Comparison of ENCODE assay signal across 1 cellular context in the genomic region with DNA sequence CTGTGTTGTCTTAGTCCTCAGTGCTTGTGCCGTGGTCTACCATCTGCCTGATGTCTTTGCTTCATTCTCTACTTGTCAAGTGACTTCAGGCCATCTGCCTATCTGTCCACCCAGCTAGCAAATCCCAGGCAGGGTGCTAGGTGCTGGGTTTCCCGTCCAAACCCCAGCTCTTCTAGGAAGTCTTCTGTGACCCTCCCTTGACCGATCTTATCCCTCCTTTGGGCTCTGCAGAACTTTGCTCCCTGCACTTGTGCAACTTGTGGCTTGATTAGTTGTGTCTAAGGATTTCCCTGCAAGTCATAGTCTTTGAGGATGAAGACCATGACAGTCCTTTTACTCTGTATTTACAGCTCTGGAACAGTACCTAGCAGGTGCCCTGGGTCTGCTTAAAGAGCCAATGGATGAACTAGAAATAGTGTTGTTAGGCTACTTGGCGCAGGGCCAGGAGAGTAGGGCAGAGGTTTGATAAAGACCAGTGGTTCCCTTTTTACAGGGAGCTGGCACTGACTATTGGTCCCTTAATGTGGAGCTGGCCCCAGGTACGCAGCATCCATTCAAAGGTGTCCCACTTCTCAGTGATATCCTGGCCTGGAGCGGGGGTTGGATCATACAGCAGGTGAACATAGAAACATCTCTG.
A peak's percentile ranks its signal among the peaks of the same experiment; 100 is the strongest.
TF ChIP-seq lines count a peak whose summit lies in the region.

No MANE protein-coding gene starts in this region.

TF ChIP-seq in K562, 482 proteins besides CTCF, POLR2A, EP300 and RAD21 (continued from another document and continues in another):
- TF ChIP-seq, protein P1, sequence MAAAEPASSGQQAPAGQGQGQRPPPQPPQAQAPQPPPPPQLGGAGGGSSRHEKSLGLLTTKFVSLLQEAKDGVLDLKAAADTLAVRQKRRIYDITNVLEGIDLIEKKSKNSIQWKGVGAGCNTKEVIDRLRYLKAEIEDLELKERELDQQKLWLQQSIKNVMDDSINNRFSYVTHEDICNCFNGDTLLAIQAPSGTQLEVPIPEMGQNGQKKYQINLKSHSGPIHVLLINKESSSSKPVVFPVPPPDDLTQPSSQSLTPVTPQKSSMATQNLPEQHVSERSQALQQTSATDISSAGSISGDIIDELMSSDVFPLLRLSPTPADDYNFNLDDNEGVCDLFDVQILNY (CRISPR knock-in tag; IDR thresholded peaks at IDR 0.05), result no peak
- TF ChIP-seq STAT5A (IDR thresholded peaks at IDR 0.05; ENCODE audit: borderline replicate concordance, low read length) (peak; percentile 42; the same call in 1 of the 2 replicates), JUND (IDR thresholded peaks at IDR 0.05; ENCODE audit: borderline replicate concordance, low read depth, low read length) (no peak), JUND (tag; IDR thresholded peaks at IDR 0.05; ENCODE audit: borderline replicate concordance, low read depth, low read length) (peak; percentile 41; the same call in 1 of the 3 replicates), NFIX (CRISPR knock-in tag; IDR thresholded peaks at IDR 0.05; ENCODE audit: low read depth) (peak; percentile 58), ZEB2 (IDR thresholded peaks at IDR 0.05) (no peak), NBN (IDR thresholded peaks at IDR 0.05; ENCODE audit: low read depth) (0 out of 2 replicates have a peak, but pooled peaks have one; percentile 44), NFIC (IDR thresholded peaks at IDR 0.05) (peak; percentile 97), CBFA2T3 (IDR thresholded peaks at IDR 0.05) (peak; percentile 69), ZBTB17 (CRISPR knock-in tag; IDR thresholded peaks at IDR 0.05) (peak; percentile 84), MIER1 (IDR thresholded peaks at IDR 0.05; ENCODE audit: low read depth) (no peak), ZNF41 (CRISPR knock-in tag; conservative IDR thresholded peaks at IDR 0.05) (no peak), XRCC4 (IDR thresholded peaks at IDR 0.05; ENCODE audit: extremely low read depth, insufficient read depth, insufficient read length) (no peak), ZNF444 (CRISPR knock-in tag; IDR thresholded peaks at IDR 0.05) (no peak), GATA2 (CRISPR knock-in tag; IDR thresholded peaks at IDR 0.05) (0 out of 2 replicates have a peak, but pooled peaks have one; percentile 15), CXXC5 (CRISPR knock-in tag; IDR thresholded peaks at IDR 0.05) (0 out of 2 replicates have a peak, but pooled peaks have one; percentile 24), MEIS2 (IDR thresholded peaks at IDR 0.05; ENCODE audit: partially characterized antibody) (peak; percentile 16), MTA3 (IDR thresholded peaks at IDR 0.05; ENCODE audit: borderline replicate concordance) (no peak), TCF3 (CRISPR knock-in tag; IDR thresholded peaks at IDR 0.05) (peak; percentile 78), SMARCC2 (IDR thresholded peaks at IDR 0.05; ENCODE audit: low read depth) (no peak), ZNF77 (CRISPR knock-in tag; IDR thresholded peaks at IDR 0.05) (no peak), HEY1 (CRISPR knock-in tag; IDR thresholded peaks at IDR 0.05; ENCODE audit: borderline replicate concordance) (no peak), ZNF274 (IDR thresholded peaks at IDR 0.05; ENCODE audit: borderline replicate concordance, low read depth, low read length) (no peak), CBX3 (IDR thresholded peaks at IDR 0.05; ENCODE audit: borderline replicate concordance in 1 of 2, low read length in 2 of 2) (no peak), ZBED1 (IDR thresholded peaks at IDR 0.05) (no peak), RBM22 (IDR thresholded peaks at IDR 0.05; ENCODE audit: low read depth, low read length, poor library complexity, severe bottlenecking) (no peak), FOXA1 (IDR thresholded peaks at IDR 0.05; ENCODE audit: borderline replicate concordance) (no peak), SMARCA4 (IDR thresholded peaks at IDR 0.05) (0 out of 2 replicates have a peak, but pooled peaks have one; percentile 18), NFATC3 (IDR thresholded peaks at IDR 0.05) (no peak)
- TF ChIP-seq, protein P2, sequence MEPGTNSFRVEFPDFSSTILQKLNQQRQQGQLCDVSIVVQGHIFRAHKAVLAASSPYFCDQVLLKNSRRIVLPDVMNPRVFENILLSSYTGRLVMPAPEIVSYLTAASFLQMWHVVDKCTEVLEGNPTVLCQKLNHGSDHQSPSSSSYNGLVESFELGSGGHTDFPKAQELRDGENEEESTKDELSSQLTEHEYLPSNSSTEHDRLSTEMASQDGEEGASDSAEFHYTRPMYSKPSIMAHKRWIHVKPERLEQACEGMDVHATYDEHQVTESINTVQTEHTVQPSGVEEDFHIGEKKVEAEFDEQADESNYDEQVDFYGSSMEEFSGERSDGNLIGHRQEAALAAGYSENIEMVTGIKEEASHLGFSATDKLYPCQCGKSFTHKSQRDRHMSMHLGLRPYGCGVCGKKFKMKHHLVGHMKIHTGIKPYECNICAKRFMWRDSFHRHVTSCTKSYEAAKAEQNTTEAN (CRISPR knock-in tag; IDR thresholded peaks at IDR 0.05), result no peak
- TF ChIP-seq, protein P3, sequence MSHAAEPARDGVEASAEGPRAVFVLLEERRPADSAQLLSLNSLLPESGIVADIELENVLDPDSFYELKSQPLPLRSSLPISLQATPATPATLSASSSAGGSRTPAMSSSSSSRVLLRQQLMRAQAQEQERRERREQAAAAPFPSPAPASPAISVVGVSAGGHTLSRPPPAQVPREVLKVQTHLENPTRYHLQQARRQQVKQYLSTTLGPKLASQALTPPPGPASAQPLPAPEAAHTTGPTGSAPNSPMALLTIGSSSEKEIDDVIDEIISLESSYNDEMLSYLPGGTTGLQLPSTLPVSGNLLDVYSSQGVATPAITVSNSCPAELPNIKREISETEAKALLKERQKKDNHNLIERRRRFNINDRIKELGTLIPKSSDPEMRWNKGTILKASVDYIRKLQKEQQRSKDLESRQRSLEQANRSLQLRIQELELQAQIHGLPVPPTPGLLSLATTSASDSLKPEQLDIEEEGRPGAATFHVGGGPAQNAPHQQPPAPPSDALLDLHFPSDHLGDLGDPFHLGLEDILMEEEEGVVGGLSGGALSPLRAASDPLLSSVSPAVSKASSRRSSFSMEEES (CRISPR knock-in tag; IDR thresholded peaks at IDR 0.05), result no peak
- TF ChIP-seq, protein P4, sequence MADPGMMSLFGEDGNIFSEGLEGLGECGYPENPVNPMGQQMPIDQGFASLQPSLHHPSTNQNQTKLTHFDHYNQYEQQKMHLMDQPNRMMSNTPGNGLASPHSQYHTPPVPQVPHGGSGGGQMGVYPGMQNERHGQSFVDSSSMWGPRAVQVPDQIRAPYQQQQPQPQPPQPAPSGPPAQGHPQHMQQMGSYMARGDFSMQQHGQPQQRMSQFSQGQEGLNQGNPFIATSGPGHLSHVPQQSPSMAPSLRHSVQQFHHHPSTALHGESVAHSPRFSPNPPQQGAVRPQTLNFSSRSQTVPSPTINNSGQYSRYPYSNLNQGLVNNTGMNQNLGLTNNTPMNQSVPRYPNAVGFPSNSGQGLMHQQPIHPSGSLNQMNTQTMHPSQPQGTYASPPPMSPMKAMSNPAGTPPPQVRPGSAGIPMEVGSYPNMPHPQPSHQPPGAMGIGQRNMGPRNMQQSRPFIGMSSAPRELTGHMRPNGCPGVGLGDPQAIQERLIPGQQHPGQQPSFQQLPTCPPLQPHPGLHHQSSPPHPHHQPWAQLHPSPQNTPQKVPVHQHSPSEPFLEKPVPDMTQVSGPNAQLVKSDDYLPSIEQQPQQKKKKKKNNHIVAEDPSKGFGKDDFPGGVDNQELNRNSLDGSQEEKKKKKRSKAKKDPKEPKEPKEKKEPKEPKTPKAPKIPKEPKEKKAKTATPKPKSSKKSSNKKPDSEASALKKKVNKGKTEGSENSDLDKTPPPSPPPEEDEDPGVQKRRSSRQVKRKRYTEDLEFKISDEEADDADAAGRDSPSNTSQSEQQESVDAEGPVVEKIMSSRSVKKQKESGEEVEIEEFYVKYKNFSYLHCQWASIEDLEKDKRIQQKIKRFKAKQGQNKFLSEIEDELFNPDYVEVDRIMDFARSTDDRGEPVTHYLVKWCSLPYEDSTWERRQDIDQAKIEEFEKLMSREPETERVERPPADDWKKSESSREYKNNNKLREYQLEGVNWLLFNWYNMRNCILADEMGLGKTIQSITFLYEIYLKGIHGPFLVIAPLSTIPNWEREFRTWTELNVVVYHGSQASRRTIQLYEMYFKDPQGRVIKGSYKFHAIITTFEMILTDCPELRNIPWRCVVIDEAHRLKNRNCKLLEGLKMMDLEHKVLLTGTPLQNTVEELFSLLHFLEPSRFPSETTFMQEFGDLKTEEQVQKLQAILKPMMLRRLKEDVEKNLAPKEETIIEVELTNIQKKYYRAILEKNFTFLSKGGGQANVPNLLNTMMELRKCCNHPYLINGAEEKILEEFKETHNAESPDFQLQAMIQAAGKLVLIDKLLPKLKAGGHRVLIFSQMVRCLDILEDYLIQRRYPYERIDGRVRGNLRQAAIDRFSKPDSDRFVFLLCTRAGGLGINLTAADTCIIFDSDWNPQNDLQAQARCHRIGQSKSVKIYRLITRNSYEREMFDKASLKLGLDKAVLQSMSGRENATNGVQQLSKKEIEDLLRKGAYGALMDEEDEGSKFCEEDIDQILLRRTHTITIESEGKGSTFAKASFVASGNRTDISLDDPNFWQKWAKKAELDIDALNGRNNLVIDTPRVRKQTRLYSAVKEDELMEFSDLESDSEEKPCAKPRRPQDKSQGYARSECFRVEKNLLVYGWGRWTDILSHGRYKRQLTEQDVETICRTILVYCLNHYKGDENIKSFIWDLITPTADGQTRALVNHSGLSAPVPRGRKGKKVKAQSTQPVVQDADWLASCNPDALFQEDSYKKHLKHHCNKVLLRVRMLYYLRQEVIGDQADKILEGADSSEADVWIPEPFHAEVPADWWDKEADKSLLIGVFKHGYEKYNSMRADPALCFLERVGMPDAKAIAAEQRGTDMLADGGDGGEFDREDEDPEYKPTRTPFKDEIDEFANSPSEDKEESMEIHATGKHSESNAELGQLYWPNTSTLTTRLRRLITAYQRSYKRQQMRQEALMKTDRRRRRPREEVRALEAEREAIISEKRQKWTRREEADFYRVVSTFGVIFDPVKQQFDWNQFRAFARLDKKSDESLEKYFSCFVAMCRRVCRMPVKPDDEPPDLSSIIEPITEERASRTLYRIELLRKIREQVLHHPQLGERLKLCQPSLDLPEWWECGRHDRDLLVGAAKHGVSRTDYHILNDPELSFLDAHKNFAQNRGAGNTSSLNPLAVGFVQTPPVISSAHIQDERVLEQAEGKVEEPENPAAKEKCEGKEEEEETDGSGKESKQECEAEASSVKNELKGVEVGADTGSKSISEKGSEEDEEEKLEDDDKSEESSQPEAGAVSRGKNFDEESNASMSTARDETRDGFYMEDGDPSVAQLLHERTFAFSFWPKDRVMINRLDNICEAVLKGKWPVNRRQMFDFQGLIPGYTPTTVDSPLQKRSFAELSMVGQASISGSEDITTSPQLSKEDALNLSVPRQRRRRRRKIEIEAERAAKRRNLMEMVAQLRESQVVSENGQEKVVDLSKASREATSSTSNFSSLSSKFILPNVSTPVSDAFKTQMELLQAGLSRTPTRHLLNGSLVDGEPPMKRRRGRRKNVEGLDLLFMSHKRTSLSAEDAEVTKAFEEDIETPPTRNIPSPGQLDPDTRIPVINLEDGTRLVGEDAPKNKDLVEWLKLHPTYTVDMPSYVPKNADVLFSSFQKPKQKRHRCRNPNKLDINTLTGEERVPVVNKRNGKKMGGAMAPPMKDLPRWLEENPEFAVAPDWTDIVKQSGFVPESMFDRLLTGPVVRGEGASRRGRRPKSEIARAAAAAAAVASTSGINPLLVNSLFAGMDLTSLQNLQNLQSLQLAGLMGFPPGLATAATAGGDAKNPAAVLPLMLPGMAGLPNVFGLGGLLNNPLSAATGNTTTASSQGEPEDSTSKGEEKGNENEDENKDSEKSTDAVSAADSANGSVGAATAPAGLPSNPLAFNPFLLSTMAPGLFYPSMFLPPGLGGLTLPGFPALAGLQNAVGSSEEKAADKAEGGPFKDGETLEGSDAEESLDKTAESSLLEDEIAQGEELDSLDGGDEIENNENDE (IDR thresholded peaks at IDR 0.05; ENCODE audit: low read depth, low read length), result no peak
- TF ChIP-seq, protein P5, sequence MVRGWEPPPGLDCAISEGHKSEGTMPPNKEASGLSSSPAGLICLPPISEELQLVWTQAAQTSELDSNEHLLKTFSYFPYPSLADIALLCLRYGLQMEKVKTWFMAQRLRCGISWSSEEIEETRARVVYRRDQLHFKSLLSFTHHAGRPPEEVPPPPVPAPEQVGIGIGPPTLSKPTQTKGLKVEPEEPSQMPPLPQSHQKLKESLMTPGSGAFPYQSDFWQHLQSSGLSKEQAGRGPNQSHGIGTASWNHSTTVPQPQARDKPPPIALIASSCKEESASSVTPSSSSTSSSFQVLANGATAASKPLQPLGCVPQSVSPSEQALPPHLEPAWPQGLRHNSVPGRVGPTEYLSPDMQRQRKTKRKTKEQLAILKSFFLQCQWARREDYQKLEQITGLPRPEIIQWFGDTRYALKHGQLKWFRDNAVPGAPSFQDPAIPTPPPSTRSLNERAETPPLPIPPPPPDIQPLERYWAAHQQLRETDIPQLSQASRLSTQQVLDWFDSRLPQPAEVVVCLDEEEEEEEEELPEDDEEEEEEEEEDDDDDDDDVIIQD (CRISPR knock-in tag; IDR thresholded peaks at IDR 0.05), result no peak
- TF ChIP-seq, protein P6, sequence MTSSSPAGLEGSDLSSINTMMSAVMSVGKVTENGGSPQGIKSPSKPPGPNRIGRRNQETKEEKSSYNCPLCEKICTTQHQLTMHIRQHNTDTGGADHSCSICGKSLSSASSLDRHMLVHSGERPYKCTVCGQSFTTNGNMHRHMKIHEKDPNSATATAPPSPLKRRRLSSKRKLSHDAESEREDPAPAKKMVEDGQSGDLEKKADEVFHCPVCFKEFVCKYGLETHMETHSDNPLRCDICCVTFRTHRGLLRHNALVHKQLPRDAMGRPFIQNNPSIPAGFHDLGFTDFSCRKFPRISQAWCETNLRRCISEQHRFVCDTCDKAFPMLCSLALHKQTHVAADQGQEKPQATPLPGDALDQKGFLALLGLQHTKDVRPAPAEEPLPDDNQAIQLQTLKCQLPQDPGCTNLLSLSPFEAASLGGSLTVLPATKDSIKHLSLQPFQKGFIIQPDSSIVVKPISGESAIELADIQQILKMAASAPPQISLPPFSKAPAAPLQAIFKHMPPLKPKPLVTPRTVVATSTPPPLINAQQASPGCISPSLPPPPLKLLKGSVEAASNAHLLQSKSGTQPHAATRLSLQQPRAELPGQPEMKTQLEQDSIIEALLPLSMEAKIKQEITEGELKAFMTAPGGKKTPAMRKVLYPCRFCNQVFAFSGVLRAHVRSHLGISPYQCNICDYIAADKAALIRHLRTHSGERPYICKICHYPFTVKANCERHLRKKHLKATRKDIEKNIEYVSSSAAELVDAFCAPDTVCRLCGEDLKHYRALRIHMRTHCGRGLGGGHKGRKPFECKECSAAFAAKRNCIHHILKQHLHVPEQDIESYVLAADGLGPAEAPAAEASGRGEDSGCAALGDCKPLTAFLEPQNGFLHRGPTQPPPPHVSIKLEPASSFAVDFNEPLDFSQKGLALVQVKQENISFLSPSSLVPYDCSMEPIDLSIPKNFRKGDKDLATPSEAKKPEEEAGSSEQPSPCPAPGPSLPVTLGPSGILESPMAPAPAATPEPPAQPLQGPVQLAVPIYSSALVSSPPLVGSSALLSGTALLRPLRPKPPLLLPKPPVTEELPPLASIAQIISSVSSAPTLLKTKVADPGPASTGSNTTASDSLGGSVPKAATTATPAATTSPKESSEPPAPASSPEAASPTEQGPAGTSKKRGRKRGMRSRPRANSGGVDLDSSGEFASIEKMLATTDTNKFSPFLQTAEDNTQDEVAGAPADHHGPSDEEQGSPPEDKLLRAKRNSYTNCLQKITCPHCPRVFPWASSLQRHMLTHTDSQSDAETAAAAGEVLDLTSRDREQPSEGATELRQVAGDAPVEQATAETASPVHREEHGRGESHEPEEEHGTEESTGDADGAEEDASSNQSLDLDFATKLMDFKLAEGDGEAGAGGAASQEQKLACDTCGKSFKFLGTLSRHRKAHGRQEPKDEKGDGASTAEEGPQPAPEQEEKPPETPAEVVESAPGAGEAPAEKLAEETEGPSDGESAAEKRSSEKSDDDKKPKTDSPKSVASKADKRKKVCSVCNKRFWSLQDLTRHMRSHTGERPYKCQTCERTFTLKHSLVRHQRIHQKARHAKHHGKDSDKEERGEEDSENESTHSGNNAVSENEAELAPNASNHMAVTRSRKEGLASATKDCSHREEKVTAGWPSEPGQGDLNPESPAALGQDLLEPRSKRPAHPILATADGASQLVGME (CRISPR knock-in tag; IDR thresholded peaks at IDR 0.05), result no peak
